In the genomic region with DNA sequence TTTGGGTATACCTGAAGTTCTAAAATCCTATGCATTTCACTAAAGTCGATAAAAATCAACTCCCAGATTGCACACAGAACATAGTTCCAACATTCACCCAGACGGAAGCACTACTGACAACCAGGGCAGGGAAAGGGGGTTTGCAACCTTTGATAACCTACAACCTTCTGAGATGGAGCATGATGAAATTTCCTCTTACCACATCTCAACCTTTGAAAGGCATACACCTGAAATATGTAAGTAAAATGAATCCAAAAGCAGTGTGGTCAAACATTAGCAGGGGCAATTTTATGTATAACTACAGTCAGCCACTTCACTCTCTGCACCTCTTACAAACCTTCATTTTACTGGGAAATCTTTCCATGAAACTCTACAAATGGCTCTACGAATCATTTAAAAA, we compare ENCODE assay signal across 18 cellular contexts.
DNase-seq lines count a peak whose midpoint lies in the region; ATAC-seq and TF ChIP-seq lines count a peak whose summit lies in the region.
"Had no signal": no experiment of that assay in that cellular context is flagged by ENCODE, and none has a peak within 500 bp of the region (broad histone marks: within the 10 kb centered on the region; RNA-seq: fewer than 3 reads in every experiment).

No MANE protein-coding gene starts in this region.

- peak overlapping the region; percentile 53 for H3K27ac Mint-ChIP-seq in stimulated activated naive CD8-positive, alpha-beta T cell treated with anti-CD3 and anti-CD28 coated beads, Interleukin-15, Interleukin-2, amounts not matched to agents 100 ng/mL and 50 ng/mL, for 24 hours
- H3K27ac Mint-ChIP-seq in activated B cell treated with CpG ODN at 0.5 μM for 24 hours (peak overlapping the region; percentile 26), Caco-2 (ENCODE audit: unreplicated experiment) (no peak overlapping the region)
- H3K27ac Mint-ChIP-seq: CD14-positive monocyte had no signal

- 48% methylated on average over 3 of the region's 3 CpGs for WGBS in liver

- intact Hi-C loops in activated B cell treated with CpG ODN at 0.5 μM for 24 hours (cut with micrococcal nuclease) (loop anchor here (2.0 to 10.0 kb wide), 3 partner anchors 17 to 177 kb away; no protein-coding TSS in a partner anchor), Caco-2 (cut with micrococcal nuclease; ENCODE audit: unreplicated experiment) (loop anchor here (5.0 kb wide), 3 partner anchors 92 to 183 kb away; a partner anchor contains a TSS)

- H3K4me3 ChIP-seq in liver (ENCODE audit: low read depth in 1 of 3, low read length in 3 of 3) = no peak overlapping the region
- no peak overlapping the region for H3K4me3 ChIP-seq in Caco-2 (ENCODE audit: low read depth, low read length)
- H3K4me3 ChIP-seq: GM12878 had no signal

- peak overlapping the region; percentile 17 for H3K4me3 Mint-ChIP-seq in stimulated activated naive CD8-positive, alpha-beta T cell treated with anti-CD3 and anti-CD28 coated beads, Interleukin-15, Interleukin-2, amounts not matched to agents 100 ng/mL and 50 ng/mL, for 24 hours
- no peak overlapping the region for H3K4me3 Mint-ChIP-seq in activated B cell treated with CpG ODN at 0.5 μM for 24 hours
- no peak overlapping the region for H3K4me3 Mint-ChIP-seq in Caco-2 (ENCODE audit: unreplicated experiment)
- H3K4me3 Mint-ChIP-seq: CD14-positive monocyte had no signal

- no peaks in the 10 kb centered on the region for H3K27me3 ChIP-seq in liver (ENCODE audit: control insufficient read depth in 4 of 4, insufficient read depth in 4 of 4, low read length in 3 of 4)
- no peaks in the 10 kb centered on the region for H3K27me3 ChIP-seq in Caco-2 (replicated peaks; ENCODE audit: control insufficient read depth, insufficient read depth, low read length)

- H3K9me3 ChIP-seq in liver (ENCODE audit: control insufficient read depth in 4 of 4, low read length in 3 of 4) (no peaks in the 10 kb centered on the region), Caco-2 (no peaks in the 10 kb centered on the region)

- H3K36me3 ChIP-seq in liver (ENCODE audit: control insufficient read depth in 4 of 4, insufficient read depth in 3 of 4, low read depth in 1 of 4, low read length in 3 of 4) (no peaks in the 10 kb centered on the region), Caco-2 (ENCODE audit: control insufficient read depth, insufficient read depth, low read length) (no peaks in the 10 kb centered on the region)

- CTCF ChIA-PET in activated B cell treated with CpG ODN at 0.5 μM for 24 hours (lab: Charles Lee) = interaction anchor here (1.6 to 1.7 kb wide), 2 partner anchors 10 to 15 kb away, joined by 3 read pairs; no protein-coding TSS in a partner anchor
- CTCF ChIA-PET in Caco-2 (lab: Charles Lee) = no interaction called here

- ATAC-seq in stimulated activated naive CD8-positive, alpha-beta T cell treated with anti-CD3 and anti-CD28 coated beads, Interleukin-15, Interleukin-2, amounts not matched to agents 100 U/mL and 50 U/mL, for 24 hours = no peak
- ATAC-seq in activated B cell treated with CpG ODN at 0.5 μM for 24 hours (ENCODE audit: low read depth) (no peak), GM19023 (IDR thresholded peaks at IDR 0.05; ENCODE audit: unreplicated experiment) (no peak), GM18868 (IDR thresholded peaks at IDR 0.05; ENCODE audit: unreplicated experiment) (no peak)
- ATAC-seq: GM12878 had no signal

- BruUV-seq in Caco-2 (replicated peaks; lab: Mats Ljungman, UMichigan) = no TSS peak

- POLR2A ChIA-PET in activated B cell treated with CpG ODN at 0.5 μM for 24 hours (lab: Charles Lee) = interaction anchor here (1.5 to 3.1 kb wide), 5 partner anchors 11 to 281 kb away, joined by 4 to 15 read pairs (median 12); a partner anchor contains a TSS
- POLR2A ChIA-PET in Caco-2 (lab: Charles Lee) = no interaction called here

- H3K27me3 Mint-ChIP-seq in stimulated activated naive CD8-positive, alpha-beta T cell treated with anti-CD3 and anti-CD28 coated beads, Interleukin-15, Interleukin-2, amounts not matched to agents 100 ng/mL and 50 ng/mL, for 24 hours = no peaks in the 10 kb centered on the region
- H3K27me3 Mint-ChIP-seq in activated B cell treated with CpG ODN at 0.5 μM for 24 hours (no peaks in the 10 kb centered on the region), Caco-2 (ENCODE audit: insufficient read depth, unreplicated experiment) (no peaks in the 10 kb centered on the region)

- no peak overlapping the region for H3K27ac ChIP-seq in liver (ENCODE audit: low read depth in 1 of 2, low read length in 2 of 2)

- TF ChIP-seq CTCF in activated B cell treated with CpG ODN at 0.5 μM for 24 hours (IDR thresholded peaks at IDR 0.05) (no peak), liver (IDR thresholded peaks at IDR 0.05; ENCODE audit: low read depth, low read length, missing input control) (no peak), Caco-2 (IDR thresholded peaks at IDR 0.05; ENCODE audit: insufficient read depth in 1 of 2, low read depth in 1 of 2, low read length in 1 of 2, severe bottlenecking in 1 of 2, unreplicated experiment in 1 of 2) (no peak)

- H3K9me3 Mint-ChIP-seq in stimulated activated naive CD8-positive, alpha-beta T cell treated with anti-CD3 and anti-CD28 coated beads, Interleukin-15, Interleukin-2, amounts not matched to agents 100 ng/mL and 50 ng/mL, for 24 hours = no peaks in the 10 kb centered on the region
- H3K9me3 Mint-ChIP-seq in activated B cell treated with CpG ODN at 0.5 μM for 24 hours (no peaks in the 10 kb centered on the region), Caco-2 (ENCODE audit: unreplicated experiment) (peaks cover 9% of the 10 kb centered on the region)
- H3K9me3 Mint-ChIP-seq: CD14-positive monocyte had no signal

- no peak for TF ChIP-seq RAD21 in liver (IDR thresholded peaks at IDR 0.05)

- H3K36me3 Mint-ChIP-seq in stimulated activated naive CD8-positive, alpha-beta T cell treated with anti-CD3 and anti-CD28 coated beads, Interleukin-15, Interleukin-2, amounts not matched to agents 100 ng/mL and 50 ng/mL, for 24 hours (ENCODE audit: low read depth) = no peaks in the 10 kb centered on the region
- H3K36me3 Mint-ChIP-seq in activated B cell treated with CpG ODN at 0.5 μM for 24 hours (ENCODE audit: low read depth) (no peaks in the 10 kb centered on the region), Caco-2 (ENCODE audit: insufficient read depth, unreplicated experiment) (peaks cover 6% of the 10 kb centered on the region)

- no peak for DNase-seq in stimulated activated naive CD8-positive, alpha-beta T cell treated with anti-CD3 and anti-CD28 coated beads, Interleukin-15, Interleukin-2, amounts not matched to agents 100 U/mL and 50 U/mL, for 24 hours
- DNase-seq in activated B cell treated with CpG ODN at 0.5 μM for 24 hours (no peak), Caco-2 (no peak), SW480 (ENCODE audit: low spot score) (no peak)
- DNase-seq: DMS79 treated with DMSO at 0.1 percent for 48 hours, Kasumi-1, MM.1S, NCI-H1105 treated with DMSO at 0.1 percent for 48 hours, NCI-H1694 treated with DMSO at 0.1 percent for 48 hours, NCI-H2107, NCI-H2227 treated with DMSO at 0.1 percent for 48 hours, NCI-H524 had no signal

- no peak overlapping the region for H3K9ac ChIP-seq in liver (ENCODE audit: low read depth in 1 of 2, low read length in 2 of 2)

- H3K4me1 Mint-ChIP-seq in stimulated activated naive CD8-positive, alpha-beta T cell treated with anti-CD3 and anti-CD28 coated beads, Interleukin-15, Interleukin-2, amounts not matched to agents 100 ng/mL and 50 ng/mL, for 24 hours (ENCODE audit: low read depth) = peaks cover 89% of the 10 kb centered on the region
- H3K4me1 Mint-ChIP-seq in activated B cell treated with CpG ODN at 0.5 μM for 24 hours = peaks cover 87% of the 10 kb centered on the region
- peaks cover 29% of the 10 kb centered on the region for H3K4me1 Mint-ChIP-seq in Caco-2 (ENCODE audit: low read depth, unreplicated experiment)

- peaks cover 4 to 36% (median 34%) of the 10 kb centered on the region in 4 donors for H3K4me1 ChIP-seq in liver (ENCODE audit: control insufficient read depth in 4 of 4, insufficient read depth in 4 of 4, low read length in 3 of 4)
- H3K4me1 ChIP-seq in Caco-2 = peaks cover 38% of the 10 kb centered on the region

TF ChIP-seq in liver, 16 proteins besides CTCF, POLR2A, EP300 and RAD21:
- TF ChIP-seq HNF4A (conservative IDR thresholded peaks at IDR 0.05) = peak in 1 of 2 donors; percentile 54
- peak; percentile 9 for TF ChIP-seq HNF4G (IDR thresholded peaks at IDR 0.05)
- TF ChIP-seq RXRA (IDR thresholded peaks at IDR 0.05) = peak; percentile 10 to 42
- no peak for TF ChIP-seq JUND (IDR thresholded peaks at IDR 0.05)
